Comparison of ENCODE assay signal across 14 cellular contexts in the genomic region with DNA sequence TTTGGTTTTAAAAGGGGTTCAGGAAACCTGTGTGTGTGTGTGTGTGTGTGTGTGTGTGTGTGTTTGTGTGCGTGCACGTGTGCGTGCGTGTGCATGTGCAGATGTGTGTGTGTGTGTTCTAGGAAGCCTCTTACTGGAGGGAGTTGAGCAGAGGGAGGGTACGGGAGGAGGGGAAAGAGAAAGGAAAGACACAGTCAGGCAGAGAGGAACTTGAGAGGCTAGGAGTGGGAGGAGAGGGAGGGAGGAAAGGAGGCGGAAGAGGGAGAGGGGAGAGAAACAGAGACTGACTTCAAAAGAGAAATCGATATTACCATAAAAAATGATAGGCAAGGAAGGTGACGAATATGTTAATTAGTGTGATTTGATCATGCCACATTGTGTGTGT. TPM values are rescaled to one million over a fixed set of nuclear protein-coding genes. Genes with fewer than 3 reads are reported as not detected.
DNase-seq lines count a peak whose midpoint lies in the region; ATAC-seq and TF ChIP-seq lines count a peak whose summit lies in the region.
"Had no signal": no experiment of that assay in that cellular context is flagged by ENCODE, and none has a peak within 500 bp of the region (broad histone marks: within the 10 kb centered on the region; RNA-seq: fewer than 3 reads in every experiment).

No MANE protein-coding gene starts in this region.

- no peaks in the 10 kb centered on the region for H3K36me3 ChIP-seq in mesendoderm (ENCODE audit: control insufficient read depth, insufficient read depth, low read length)
- H3K36me3 ChIP-seq in esophagus muscularis mucosa, result no peaks in the 10 kb centered on the region
- H3K36me3 ChIP-seq: heart right ventricle, right lobe of liver, tibial nerve had no signal

- peak overlapping the region; percentile 29 for H3K4me2 ChIP-seq in mesendoderm (ENCODE audit: low read length)

- no peak overlapping the region for H2BK15ac ChIP-seq in mesendoderm (replicated peaks; ENCODE audit: low read depth)

- no peak overlapping the region for H2BK5ac ChIP-seq in mesendoderm (ENCODE audit: low read length)

- no peak for TF ChIP-seq POLR2A in esophagus muscularis mucosa (IDR thresholded peaks at IDR 0.05; ENCODE audit: low read depth)

- H3K79me1 ChIP-seq in mesendoderm (ENCODE audit: low read length), result no peaks in the 10 kb centered on the region

- no peak overlapping the region for H3K4me3 ChIP-seq in astrocyte of the spinal cord (ENCODE audit: low read depth, low read length)
- no peak overlapping the region for H3K4me3 ChIP-seq in mesendoderm (ENCODE audit: low read length)
- H3K4me3 ChIP-seq in esophagus muscularis mucosa, result no peak overlapping the region
- H3K4me3 ChIP-seq: heart right ventricle, right lobe of liver, tibial nerve had no signal

- no peaks in the 10 kb centered on the region for H3K36me3 Mint-ChIP-seq in HFFc6 (ENCODE audit: low read depth)
- H3K36me3 Mint-ChIP-seq in activated naive CD8-positive, alpha-beta T cell treated with anti-CD3 and anti-CD28 coated beads, Interleukin-2, amount 50 U/mL, for 24 hours (ENCODE audit: low read depth), result no peaks in the 10 kb centered on the region

- H3K27ac ChIP-seq in mesendoderm (ENCODE audit: low read depth, low read length) (no peak overlapping the region), esophagus muscularis mucosa (replicated peaks in 1 of 4) (no peak overlapping the region)
- H3K27ac ChIP-seq: heart right ventricle, right lobe of liver, tibial nerve had no signal

- H4K8ac ChIP-seq in mesendoderm (ENCODE audit: low read depth, low read length), result no peak overlapping the region

- no peak for TF ChIP-seq CTCF in astrocyte of the spinal cord (IDR thresholded peaks at IDR 0.05; ENCODE audit: low read depth, low read length)
- no peak for TF ChIP-seq CTCF in esophagus muscularis mucosa (IDR thresholded peaks at IDR 0.05)
- TF ChIP-seq CTCF in HFFc6 (IDR thresholded peaks at IDR 0.05), result no peak

- intact Hi-C loops in esophagus muscularis mucosa (cut with DNase I), result no loop called here

- H3K4me1 ChIP-seq in mesendoderm (ENCODE audit: control insufficient read depth, low read depth, low read length) (peaks cover 2% of the 10 kb centered on the region), esophagus muscularis mucosa (peaks cover 0 to 6% (median 0%) of the 10 kb centered on the region in 4 donors)

- no peak overlapping the region for H3K18ac ChIP-seq in mesendoderm (ENCODE audit: low read length)

- no peak overlapping the region for H3K27ac Mint-ChIP-seq in HFFc6
- H3K27ac Mint-ChIP-seq in activated naive CD8-positive, alpha-beta T cell treated with anti-CD3 and anti-CD28 coated beads, Interleukin-2, amount 50 U/mL, for 24 hours, result no peak overlapping the region

- no peaks in the 10 kb centered on the region for H3K4me1 Mint-ChIP-seq in HFFc6 (ENCODE audit: low read depth)
- peaks cover 3% of the 10 kb centered on the region for H3K4me1 Mint-ChIP-seq in activated naive CD8-positive, alpha-beta T cell treated with anti-CD3 and anti-CD28 coated beads, Interleukin-2, amount 50 U/mL, for 24 hours

- H3K4ac ChIP-seq in mesendoderm (ENCODE audit: low read depth, low read length), result no peak overlapping the region

- no peaks in the 10 kb centered on the region for H3K27me3 ChIP-seq in mesendoderm (ENCODE audit: insufficient read depth, low read length, poor library complexity)
- peaks cover 0 to 90% (median 5%) of the 10 kb centered on the region in 4 donors for H3K27me3 ChIP-seq in esophagus muscularis mucosa
- H3K27me3 ChIP-seq: right lobe of liver had no signal

- no peak for TF ChIP-seq EP300 in esophagus muscularis mucosa (IDR thresholded peaks at IDR 0.05)

- no peak overlapping the region for H3K4me3 Mint-ChIP-seq in HFFc6
- H3K4me3 Mint-ChIP-seq in activated naive CD8-positive, alpha-beta T cell treated with anti-CD3 and anti-CD28 coated beads, Interleukin-2, amount 50 U/mL, for 24 hours, result no peak overlapping the region

- H3K23ac ChIP-seq in mesendoderm (ENCODE audit: low read length), result no peak overlapping the region

- H2BK120ac ChIP-seq in mesendoderm (ENCODE audit: low read depth, low read length), result no peak overlapping the region

- no peak overlapping the region for H2AK5ac ChIP-seq in mesendoderm (ENCODE audit: low read length)

- WGBS in mesendoderm (ENCODE audit: extremely low coverage, insufficient coverage, low lambda C conversion rate), result no CpG with 5 or more reads among the region's 8 CpGs
- WGBS in esophagus muscularis mucosa, result 10% methylated on average over 8 of the region's 8 CpGs

- H3K9me3 ChIP-seq in esophagus muscularis mucosa, result no peaks in the 10 kb centered on the region
- H3K9me3 ChIP-seq: heart right ventricle, right lobe of liver, tibial nerve had no signal

- H3K9me3 Mint-ChIP-seq in HFFc6, result no peaks in the 10 kb centered on the region
- H3K9me3 Mint-ChIP-seq in activated naive CD8-positive, alpha-beta T cell treated with anti-CD3 and anti-CD28 coated beads, Interleukin-2, amount 50 U/mL, for 24 hours, result no peaks in the 10 kb centered on the region

- ATAC-seq in activated naive CD8-positive, alpha-beta T cell treated with anti-CD3 and anti-CD28 coated beads, Interleukin-2, amount 50 U/mL, for 24 hours, result no peak
- ATAC-seq: heart right ventricle had no signal

- no peak overlapping the region for H3K9ac ChIP-seq in mesendoderm (ENCODE audit: low read length)

- H3K27me3 Mint-ChIP-seq in HFFc6 (ENCODE audit: insufficient read depth), result peaks cover 44% of the 10 kb centered on the region
- peaks cover 30% of the 10 kb centered on the region for H3K27me3 Mint-ChIP-seq in activated naive CD8-positive, alpha-beta T cell treated with anti-CD3 and anti-CD28 coated beads, Interleukin-2, amount 50 U/mL, for 24 hours

- no peak overlapping the region for H3K56ac ChIP-seq in mesendoderm (ENCODE audit: low read length)

- in situ Hi-C loops in KBM-7 (cut with MboI; ENCODE audit: low pct_unique_long_range_greater_than_20kb, low sequenced_read_pairs), result no loop called here
- in situ Hi-C loops in astrocyte of the spinal cord (cut with HindIII; ENCODE audit: low sequenced_read_pairs), result no loop called here

- H4K5ac ChIP-seq in mesendoderm (ENCODE audit: low read length), result no peak overlapping the region

- DNase-seq in NCI-H187 treated with DMSO at 0.1 percent for 48 hours (lab: John Stamatoyannopoulos, UW) (peak; percentile 5), NCI-H187 (lab: John Stamatoyannopoulos, UW) (no peak), KBM-7 (peak; percentile 21), astrocyte of the spinal cord (ENCODE audit: low read depth, low spot score) (peak; percentile 7), mesendoderm (peak; percentile 52), esophagus muscularis mucosa (ENCODE audit: extremely low spot score) (no peak), HFFc6 (no peak)
- no peak for DNase-seq in activated naive CD8-positive, alpha-beta T cell treated with anti-CD3 and anti-CD28 coated beads, Interleukin-2, amount 50 U/mL, for 24 hours
- DNase-seq: activated CD4-positive, alpha-beta T cell treated with anti-CD3 and anti-CD28 coated beads, Interleukin-2, amount 50 U/mL, for 4 hours; effector memory CD4-positive, alpha-beta T cell; heart right ventricle had no signal

- no peaks in the 10 kb centered on the region for H3K79me2 ChIP-seq in mesendoderm (ENCODE audit: control insufficient read depth, insufficient read depth, low read length)

RNA-seq across cellular contexts. Expression of gene ATP2B2, which starts 34.1 kb away (rescaled TPM):
- polyA plus RNA-seq in mesendoderm (2013, experiment 1 of 2), result 0.29 TPM
- polyA plus RNA-seq in mesendoderm (2013, experiment 2 of 2), result 0.27 TPM
- total RNA-seq in esophagus muscularis mucosa, result under 1 TPM; under 0.01 to 0.75 (median 0.39) TPM
- total RNA-seq in HFFc6 (2021; fragmentation: NEBNext Ultra II Directional; extraction: Animal tissue kit (Norgen Biotek cat#: 25700)), result not detected
- total RNA-seq: mononuclear cell had no signal

Comparison
In these comparisons a context has a peak if more than half of its experiments do, and no peak if none do; other contexts are left out.
1. DNase-seq: peak in NCI-H187 treated with DMSO at 0.1 percent for 48 hours (single experiment), KBM-7 (single experiment), astrocyte of the spinal cord (single experiment) and mesendoderm (single experiment); none in NCI-H187 (0 of 2), esophagus muscularis mucosa (single experiment), HFFc6 (single experiment) and activated naive CD8-positive, alpha-beta T cell treated with anti-CD3 and anti-CD28 coated beads, Interleukin-2, amount 50 U/mL, for 24 hours (single experiment).